In genomic region chr5:34415559-34416198, GRCh38 we compare ENCODE assay signal across 10 cellular contexts.
DNase-seq lines count a peak whose midpoint lies in the region; ATAC-seq and TF ChIP-seq lines count a peak whose summit lies in the region.
"Had no signal": no experiment of that assay in that cellular context is flagged by ENCODE, and none has a peak within 500 bp of the region (broad histone marks: within the 10 kb centered on the region; RNA-seq: fewer than 3 reads in every experiment).

No MANE protein-coding gene starts in this region.

- no peak for TF ChIP-seq CTCF in mesothelial cell of epicardium (IDR thresholded peaks at IDR 0.05; ENCODE audit: unreplicated experiment)

- no peak overlapping the region for H3K4me3 Mint-ChIP-seq in mesothelial cell of epicardium
- H3K4me3 Mint-ChIP-seq: T-helper 1 cell treated with Interleukin-12 subunit alpha and Interleukin-12 subunit beta and Interleukin-4 antibody, amounts not matched to agents 30 μg/mL and 1 μg/mL, for 36 hours had no signal

- H3K4me1 Mint-ChIP-seq in mesothelial cell of epicardium, result peaks cover 27% of the 10 kb centered on the region

- ATAC-seq in GM18498 (IDR thresholded peaks at IDR 0.05; ENCODE audit: unreplicated experiment) (peak; percentile 100), GM21447 (IDR thresholded peaks at IDR 0.05; ENCODE audit: unreplicated experiment) (peak; percentile 99), HG03196 (IDR thresholded peaks at IDR 0.05; ENCODE audit: unreplicated experiment) (peak; percentile 100), esophagus mucosa (peak; percentile 52)

- H3K36me3 Mint-ChIP-seq in mesothelial cell of epicardium, result no peaks in the 10 kb centered on the region

- peaks cover 11% of the 10 kb centered on the region for H3K9me3 Mint-ChIP-seq in mesothelial cell of epicardium

- H3K27ac Mint-ChIP-seq in mesothelial cell of epicardium, result no peak overlapping the region
- H3K27ac Mint-ChIP-seq: T-helper 1 cell treated with Interleukin-12 subunit alpha and Interleukin-12 subunit beta and Interleukin-4 antibody, amounts not matched to agents 30 μg/mL and 1 μg/mL, for 36 hours had no signal

- H3K27me3 Mint-ChIP-seq in mesothelial cell of epicardium (ENCODE audit: low read depth), result no peaks in the 10 kb centered on the region

- DNase-seq in NCI-H82 treated with DMSO at 0.1 percent for 48 hours (lab: John Stamatoyannopoulos, UW; ENCODE audit: unreplicated experiment) (no peak), inferior parietal cortex (ENCODE audit: extremely low spot score) (no peak), SHP77 (lab: John Stamatoyannopoulos, UW) (no peak), mesothelial cell of epicardium (ENCODE audit: low spot score in 2 of 2, unreplicated experiment in 2 of 2) (no peak)
- DNase-seq: DMS 273 treated with DMSO at 0.1 percent for 48 hours had no signal
